15 cellular contexts compared by ENCODE assay signal in genomic region chr13:28755546-28755870, GRCh38. TPM values are rescaled to one million over a fixed set of nuclear protein-coding genes. Genes with fewer than 3 reads are reported as not detected.
DNase-seq lines count a peak whose midpoint lies in the region; ATAC-seq and TF ChIP-seq lines count a peak whose summit lies in the region.
"Had no signal": no experiment of that assay in that cellular context is flagged by ENCODE, and none has a peak within 500 bp of the region (broad histone marks: within the 10 kb centered on the region; RNA-seq: fewer than 3 reads in every experiment).

No MANE protein-coding gene starts in this region.

- H4K20me1 ChIP-seq in SK-N-SH (ENCODE audit: insufficient read depth) (no peaks in the 10 kb centered on the region), OCI-LY1 (ENCODE audit: insufficient read depth, low read length) (no peaks in the 10 kb centered on the region)

- no peaks in the 10 kb centered on the region for H3F3A ChIP-seq in SK-N-SH (replicated peaks; ENCODE audit: insufficient read depth)
- no peaks in the 10 kb centered on the region for H3F3A ChIP-seq in OCI-LY1 (ENCODE audit: insufficient read depth, low read length)

- no peak for ATAC-seq in SK-N-SH treated with all-trans-retinoic acid at 6 μM for 48 hours
- ATAC-seq in sciatic nerve: peak; percentile 38
- no peak for ATAC-seq in HG02885 (IDR thresholded peaks at IDR 0.05; ENCODE audit: poor library complexity, unreplicated experiment)

- no peak for TF ChIP-seq EP300 in SK-N-SH (IDR thresholded peaks at IDR 0.05; ENCODE audit: borderline replicate concordance in 1 of 2, low read depth in 1 of 2, low read length in 1 of 2)

- no peak for DNase-seq in SK-N-SH
- peak; percentile 43 for DNase-seq in fibroblast of mammary gland (ENCODE audit: low read depth)
- DNase-seq in sciatic nerve (ENCODE audit: low spot score): no peak
- no peak for DNase-seq in activated gamma-delta T cell (lab: John Stamatoyannopoulos, UW)
- no peak for DNase-seq in GM10248 (ENCODE audit: extremely low spot score)
- DNase-seq: Calu3, cerebellar nuclear complex, NCI-H1092 treated with DMSO at 0.1 percent for 48 hours, NCI-H524 treated with DMSO at 0.1 percent for 48 hours, WERI-Rb-1 had no signal

- no peak overlapping the region for H3K4me3 ChIP-seq in SK-N-SH (ENCODE audit: low read depth in 2 of 2, low read length in 1 of 2)
- H3K4me3 ChIP-seq in OCI-LY1 (ENCODE audit: low read depth, low read length, poor library complexity, severe bottlenecking): peak overlapping the region; percentile 49
- no peak overlapping the region for H3K4me3 ChIP-seq in fibroblast of mammary gland (ENCODE audit: control insufficient read depth, low read depth, low read length)

- H3K36me3 ChIP-seq in SK-N-SH (replicated peaks in 1 of 2; ENCODE audit: control insufficient read depth in 1 of 2, insufficient read depth in 2 of 2, low read length in 1 of 2) (no peaks in the 10 kb centered on the region), OCI-LY1 (ENCODE audit: insufficient read depth, low read length) (no peaks in the 10 kb centered on the region)
- H3K36me3 ChIP-seq: tibial nerve, WERI-Rb-1 had no signal

- H3K9me3 ChIP-seq in SK-N-SH (peaks cover 4% of the 10 kb centered on the region; the same call in 1 of the 2 replicates), OCI-LY1 (ENCODE audit: low read length) (0 out of 2 replicates have a peak, but pooled peaks cover 5% of the 10 kb centered on the region)

- peak overlapping the region; percentile 87; the same call in 1 of the 2 replicates for H2AFZ ChIP-seq in SK-N-SH (ENCODE audit: low read depth)
- H2AFZ ChIP-seq in OCI-LY1 (ENCODE audit: low read length): no peak overlapping the region

- H3K79me2 ChIP-seq in SK-N-SH (ENCODE audit: insufficient read depth): no peaks in the 10 kb centered on the region
- no peaks in the 10 kb centered on the region for H3K79me2 ChIP-seq in OCI-LY1 (ENCODE audit: insufficient read depth, low read length)

- 74% methylated on average over 5 of the region's 5 CpGs for WGBS in SK-N-SH (ENCODE audit: low lambda C conversion rate)

- TF ChIP-seq CTCF in SK-N-SH (IDR thresholded peaks at IDR 0.05) (no peak), OCI-LY1 (IDR thresholded peaks at IDR 0.05; ENCODE audit: low read length) (no peak), fibroblast of mammary gland (conservative IDR thresholded peaks at IDR 0.05; ENCODE audit: control insufficient read depth, insufficient read depth, low read depth, low read length) (no peak), GM10248 (IDR thresholded peaks at IDR 0.05; ENCODE audit: control extremely low read depth, extremely low read depth, low read depth, missing control alignments) (no peak)

- CTCF ChIA-PET in SK-N-SH (lab: Yijun Ruan, JAX) (interaction anchor here (1.0 kb wide), 1 partner anchor 28 kb away, joined by 4 read pairs; no protein-coding TSS in a partner anchor), GM10248 (lab: Yijun Ruan, JAX) (no interaction called here)

- H3K4me2 ChIP-seq in SK-N-SH: no peak overlapping the region
- H3K4me2 ChIP-seq in OCI-LY1 (ENCODE audit: low read length): peak overlapping the region; percentile 44

- intact Hi-C loops in sciatic nerve (cut with DNase I): no loop called here

- POLR2A ChIA-PET in SK-N-SH (lab: Yijun Ruan, JAX) (no interaction called here), GM10248 (lab: Yijun Ruan, JAX) (no interaction called here)

- no peak overlapping the region for H3K9ac ChIP-seq in SK-N-SH
- no peak overlapping the region for H3K9ac ChIP-seq in OCI-LY1 (ENCODE audit: low read length)

- H3K9me2 ChIP-seq in SK-N-SH (no peaks in the 10 kb centered on the region), OCI-LY1 (ENCODE audit: low read depth, low read length) (no peaks in the 10 kb centered on the region)

- H3K4me1 ChIP-seq in SK-N-SH (ENCODE audit: control insufficient read depth in 1 of 2, insufficient read depth in 2 of 2, low read depth in 1 of 2, low read length in 1 of 2) (peaks cover 0 to 11% of the 10 kb centered on the region in 2 experiments; a peak in 2 of 4 replicates), OCI-LY1 (ENCODE audit: insufficient read depth, low read length, severe bottlenecking) (no peaks in the 10 kb centered on the region)

- H3K27ac ChIP-seq in SK-N-SH (ENCODE audit: low read depth in 2 of 2, low read length in 1 of 2) (no peak overlapping the region), OCI-LY1 (ENCODE audit: low read depth, low read length, poor library complexity, severe bottlenecking) (no peak overlapping the region)
- H3K27ac ChIP-seq: 22Rv1, WERI-Rb-1 had no signal

- TF ChIP-seq RAD21 in SK-N-SH (IDR thresholded peaks at IDR 0.05; ENCODE audit: low read length): no peak

- H3K27me3 ChIP-seq in SK-N-SH (ENCODE audit: insufficient read depth) (no peaks in the 10 kb centered on the region), OCI-LY1 (ENCODE audit: insufficient read depth, low read length) (no peaks in the 10 kb centered on the region)
- H3K27me3 ChIP-seq: tibial nerve had no signal

TF ChIP-seq in SK-N-SH, 30 proteins besides CTCF, POLR2A, EP300 and RAD21 (continues in another document):
- TF ChIP-seq ELF1 (IDR thresholded peaks at IDR 0.05) (no peak), EZH2phosphoT487 (IDR thresholded peaks at IDR 0.05; ENCODE audit: borderline replicate concordance, low read depth) (no peak), USF1 (IDR thresholded peaks at IDR 0.05; ENCODE audit: borderline replicate concordance, low read depth) (no peak), POLR2AphosphoS5 (IDR thresholded peaks at IDR 0.05; ENCODE audit: low read depth, low read length) (no peak), FOXJ3 (CRISPR knock-in tag; IDR thresholded peaks at IDR 0.05) (no peak)
- TF ChIP-seq, protein P1, sequence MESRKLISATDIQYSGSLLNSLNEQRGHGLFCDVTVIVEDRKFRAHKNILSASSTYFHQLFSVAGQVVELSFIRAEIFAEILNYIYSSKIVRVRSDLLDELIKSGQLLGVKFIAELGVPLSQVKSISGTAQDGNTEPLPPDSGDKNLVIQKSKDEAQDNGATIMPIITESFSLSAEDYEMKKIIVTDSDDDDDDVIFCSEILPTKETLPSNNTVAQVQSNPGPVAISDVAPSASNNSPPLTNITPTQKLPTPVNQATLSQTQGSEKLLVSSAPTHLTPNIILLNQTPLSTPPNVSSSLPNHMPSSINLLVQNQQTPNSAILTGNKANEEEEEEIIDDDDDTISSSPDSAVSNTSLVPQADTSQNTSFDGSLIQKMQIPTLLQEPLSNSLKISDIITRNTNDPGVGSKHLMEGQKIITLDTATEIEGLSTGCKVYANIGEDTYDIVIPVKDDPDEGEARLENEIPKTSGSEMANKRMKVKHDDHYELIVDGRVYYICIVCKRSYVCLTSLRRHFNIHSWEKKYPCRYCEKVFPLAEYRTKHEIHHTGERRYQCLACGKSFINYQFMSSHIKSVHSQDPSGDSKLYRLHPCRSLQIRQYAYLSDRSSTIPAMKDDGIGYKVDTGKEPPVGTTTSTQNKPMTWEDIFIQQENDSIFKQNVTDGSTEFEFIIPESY (IDR thresholded peaks at IDR 0.05; ENCODE audit: borderline replicate concordance, low read depth): no peak

TF ChIP-seq in SK-N-SH treated with all-trans-retinoic acid at 6 μM for 48 hours, 23 proteins besides CTCF, POLR2A, EP300 and RAD21:
- TF ChIP-seq POU6F1 (CRISPR knock-in tag; IDR thresholded peaks at IDR 0.05; ENCODE audit: borderline replicate concordance, low read depth) (no peak), OSR1 (CRISPR knock-in tag; IDR thresholded peaks at IDR 0.05) (no peak), SNAI2 (CRISPR knock-in tag; IDR thresholded peaks at IDR 0.05) (no peak), ZC3H10 (CRISPR knock-in tag; IDR thresholded peaks at IDR 0.05) (no peak), PPARA (CRISPR knock-in tag; IDR thresholded peaks at IDR 0.05; ENCODE audit: borderline replicate concordance) (no peak), GLIS3 (CRISPR knock-in tag; IDR thresholded peaks at IDR 0.05) (no peak), RARB (CRISPR knock-in tag; IDR thresholded peaks at IDR 0.05) (no peak), ZNF8 (CRISPR knock-in tag; IDR thresholded peaks at IDR 0.05) (no peak)

RNA-seq across cellular contexts. Expression of gene SLC46A3, which starts 36.7 kb away (rescaled TPM):
- polyA plus RNA-seq in SK-N-SH (2012; rRNA removed): 2.0 and 3.2 TPM in 2 replicates
- polyA plus RNA-seq in SK-N-SH (2012; cell fraction: cytosol; rRNA removed): 2.5 and 2.9 TPM in 2 replicates
- polyA plus RNA-seq in SK-N-SH (2012; cell fraction: nucleus; rRNA removed): 3.7 and 5.5 TPM in 2 replicates
- 10.1 TPM for total RNA-seq in sciatic nerve
